In genomic region chr21:42715427-42715826, GRCh38 we compare ENCODE assay signal across 1 cellular context.
TF ChIP-seq lines count a peak whose summit lies in the region.

No MANE protein-coding gene starts in this region.

TF ChIP-seq in HepG2, 621 proteins besides CTCF, POLR2A, EP300 and RAD21 (continued from another document and continues in another):
- TF ChIP-seq TFE3 (CRISPR knock-in tag; IDR thresholded peaks at IDR 0.05) (0 out of 2 replicates have a peak, but pooled peaks have one; percentile 18), BCL6 (CRISPR knock-in tag; IDR thresholded peaks at IDR 0.05) (peak; percentile 85), ZGPAT (CRISPR knock-in tag; IDR thresholded peaks at IDR 0.05) (peak; percentile 78), ZBTB3 (CRISPR knock-in tag; IDR thresholded peaks at IDR 0.05; ENCODE audit: borderline replicate concordance, low read depth) (0 out of 2 replicates have a peak, but pooled peaks have one; percentile 65), ZSCAN31 (CRISPR knock-in tag; IDR thresholded peaks at IDR 0.05; ENCODE audit: low read depth) (peak; percentile 56; the same call in 1 of the 2 replicates), TARDBP (CRISPR knock-in tag; IDR thresholded peaks at IDR 0.05) (peak; percentile 58; the same call in 1 of the 2 replicates), ZNF292 (CRISPR knock-in tag; IDR thresholded peaks at IDR 0.05; ENCODE audit: borderline replicate concordance, low read depth) (peak; percentile 73; the same call in 1 of the 2 replicates), ELF4 (CRISPR knock-in tag; IDR thresholded peaks at IDR 0.05; ENCODE audit: borderline replicate concordance) (0 out of 2 replicates have a peak, but pooled peaks have one; percentile 40), ELF1 (CRISPR knock-in tag; IDR thresholded peaks at IDR 0.05) (peak; percentile 77), IRF2 (CRISPR knock-in tag; IDR thresholded peaks at IDR 0.05) (0 out of 2 replicates have a peak, but pooled peaks have one; percentile 33), RXRB (CRISPR knock-in tag; IDR thresholded peaks at IDR 0.05; ENCODE audit: borderline replicate concordance) (peak; percentile 79), ZNF772 (CRISPR knock-in tag; IDR thresholded peaks at IDR 0.05) (peak; percentile 48; the same call in 1 of the 2 replicates), PITX1 (CRISPR knock-in tag; IDR thresholded peaks at IDR 0.05) (peak; percentile 18; the same call in 1 of the 2 replicates), GFI1 (CRISPR knock-in tag; IDR thresholded peaks at IDR 0.05; ENCODE audit: borderline replicate concordance) (peak; percentile 68; the same call in 1 of the 2 replicates), FOXP4 (CRISPR knock-in tag; IDR thresholded peaks at IDR 0.05) (peak; percentile 77), CBX5 (CRISPR knock-in tag; IDR thresholded peaks at IDR 0.05; ENCODE audit: borderline replicate concordance) (peak; percentile 67; the same call in 1 of the 2 replicates), TBL1XR1 (IDR thresholded peaks at IDR 0.05; ENCODE audit: borderline replicate concordance, low read length, partially characterized antibody) (peak; percentile 49), ISL2 (CRISPR knock-in tag; IDR thresholded peaks at IDR 0.05) (peak; percentile 76), YY1 (IDR thresholded peaks at IDR 0.05; ENCODE audit: insufficient read depth, insufficient replicate concordance, low read depth, low read length) (peak; percentile 46), ARID4A (CRISPR knock-in tag; IDR thresholded peaks at IDR 0.05; ENCODE audit: borderline replicate concordance) (peak; percentile 35; the same call in 1 of the 2 replicates), THRA (CRISPR knock-in tag; IDR thresholded peaks at IDR 0.05; ENCODE audit: borderline replicate concordance) (peak; percentile 55; the same call in 1 of the 2 replicates), ZNF264 (CRISPR knock-in tag; IDR thresholded peaks at IDR 0.05) (peak; percentile 39; the same call in 1 of the 2 replicates), FOXO1 (CRISPR knock-in tag; IDR thresholded peaks at IDR 0.05) (peak; percentile 62), FOSL2 (CRISPR knock-in tag; IDR thresholded peaks at IDR 0.05) (peak; percentile 48; the same call in 1 of the 2 replicates), NCOA2 (CRISPR knock-in tag; IDR thresholded peaks at IDR 0.05) (peak; percentile 70; the same call in 1 of the 2 replicates), KAT8 (CRISPR knock-in tag; IDR thresholded peaks at IDR 0.05) (peak; percentile 32; the same call in 1 of the 2 replicates), NCOR1 (IDR thresholded peaks at IDR 0.05; ENCODE audit: borderline replicate concordance, low read length) (peak; percentile 59; the same call in 1 of the 2 replicates), SOX13 (IDR thresholded peaks at IDR 0.05) (peak; percentile 76; the same call in 1 of the 2 replicates), SOX13 (CRISPR knock-in tag; conservative IDR thresholded peaks at IDR 0.05 in 1 of 2, IDR thresholded peaks at IDR 0.05 in 1 of 2) (peak in 1 of 2 experiments; percentile 92; a peak in 2 of 4 replicates), ATF7 (IDR thresholded peaks at IDR 0.05) (peak; percentile 59; the same call in 1 of the 2 replicates), ATF7 (CRISPR knock-in tag; IDR thresholded peaks at IDR 0.05) (peak; percentile 52; the same call in 1 of the 2 replicates), LCORL (IDR thresholded peaks at IDR 0.05) (peak; percentile 53; the same call in 1 of the 2 replicates), LCORL (CRISPR knock-in tag; IDR thresholded peaks at IDR 0.05) (peak; percentile 87), ZMYM4 (CRISPR knock-in tag; IDR thresholded peaks at IDR 0.05) (peak; percentile 55; the same call in 1 of the 2 replicates), ATF2 (CRISPR knock-in tag; IDR thresholded peaks at IDR 0.05) (peak; percentile 81), KAT7 (CRISPR knock-in tag; IDR thresholded peaks at IDR 0.05; ENCODE audit: borderline replicate concordance) (0 out of 2 replicates have a peak, but pooled peaks have one; percentile 62), SAP130 (CRISPR knock-in tag; IDR thresholded peaks at IDR 0.05; ENCODE audit: low read depth) (peak; percentile 58), KLF16 (CRISPR knock-in tag; IDR thresholded peaks at IDR 0.05) (0 out of 4 replicates have a peak, but pooled peaks of 1 of the 2 experiments have one; percentile 31), ATF4 (CRISPR knock-in tag; IDR thresholded peaks at IDR 0.05) (peak in 1 of 2 experiments; percentile 92; a peak in 2 of 4 replicates), ZNF891 (CRISPR knock-in tag; IDR thresholded peaks at IDR 0.05) (0 out of 2 replicates have a peak, but pooled peaks have one; percentile 38), AHDC1 (CRISPR knock-in tag; IDR thresholded peaks at IDR 0.05; ENCODE audit: borderline replicate concordance) (peak; percentile 54; the same call in 1 of the 2 replicates)
